13 cellular contexts compared by ENCODE assay signal in the genomic region with DNA sequence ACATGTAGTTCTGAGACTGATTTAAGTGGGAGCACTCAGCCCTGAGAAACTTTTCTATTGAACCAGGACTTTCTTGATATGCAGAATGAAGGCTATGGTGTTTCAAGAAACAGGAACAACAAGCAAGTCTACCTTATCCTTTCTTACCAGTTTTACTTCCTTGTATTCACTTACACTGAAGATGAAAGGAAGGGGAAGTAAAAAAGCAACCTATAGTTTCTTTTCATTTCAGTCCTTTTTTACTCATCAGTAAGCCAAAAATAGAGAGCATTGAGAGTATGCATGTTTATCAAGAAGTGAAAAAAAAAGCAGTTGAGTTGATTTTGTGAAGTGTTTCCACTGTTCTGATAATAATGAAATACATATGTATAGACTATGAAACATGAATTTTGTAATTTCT.
DNase-seq lines count a peak whose midpoint lies in the region; ATAC-seq and TF ChIP-seq lines count a peak whose summit lies in the region.
"Had no signal": no experiment of that assay in that cellular context is flagged by ENCODE, and none has a peak within 500 bp of the region (broad histone marks: within the 10 kb centered on the region; RNA-seq: fewer than 3 reads in every experiment).

No MANE protein-coding gene starts in this region.

- peaks cover 2% of the 10 kb centered on the region for H3K9me3 Mint-ChIP-seq in memory B cell
- H3K9me3 Mint-ChIP-seq: dendritic cell treated with granulocyte-macrophage colony-stimulating factor and Interleukin-4, amounts not matched to agents 40 ng/mL and 50 ng/mL, for 4 days; neural crest cell had no signal

- no peaks in the 10 kb centered on the region for H3K36me3 ChIP-seq in breast epithelium

- no peaks in the 10 kb centered on the region for H3K4me1 ChIP-seq in breast epithelium

- TF ChIP-seq POLR2A in breast epithelium (IDR thresholded peaks at IDR 0.05) = no peak

- no peaks in the 10 kb centered on the region for H3K36me3 Mint-ChIP-seq in memory B cell

- no peak overlapping the region for H3K4me3 ChIP-seq in breast epithelium

- H3K27ac Mint-ChIP-seq in memory B cell = peak overlapping the region; percentile 69
- H3K27ac Mint-ChIP-seq: activated T-helper 17 cell treated with anti-CD3 and anti-CD28 coated beads, Interleukin-2, amount 50 U/mL, for 72 hours; dendritic cell treated with granulocyte-macrophage colony-stimulating factor and Interleukin-4, amounts not matched to agents 40 ng/mL and 50 ng/mL, for 4 days had no signal

- no peak overlapping the region for H3K27ac ChIP-seq in breast epithelium

- DNase-seq in memory B cell (ENCODE audit: low spot score in 2 of 2) (peak in 1 of 2 donors; percentile 23), breast epithelium (ENCODE audit: low spot score in 2 of 2) (no peak), NCI-H128 (lab: John Stamatoyannopoulos, UW; ENCODE audit: unreplicated experiment) (no peak), NCI-H2171 treated with DMSO at 0.1 percent for 48 hours (lab: John Stamatoyannopoulos, UW) (no peak)
- DNase-seq in stimulated activated CD4-positive, alpha-beta T cell treated with anti-CD3 and anti-CD28 coated beads, Interleukin-2, amount 100 ng/mL, for 24 hours = no peak
- DNase-seq: DND-41; stimulated activated CD4-positive, alpha-beta T cell treated with anti-CD3 and anti-CD28 coated beads, Interleukin-4, amount 100 ng/mL, for 4 hours had no signal

- no peaks in the 10 kb centered on the region for H3K27me3 ChIP-seq in breast epithelium

- intact Hi-C loops in breast epithelium (cut with DNase I; ENCODE audit: low total_unique reads) = no loop called here

- peak overlapping the region; percentile 27 for H3K4me3 Mint-ChIP-seq in memory B cell
- H3K4me3 Mint-ChIP-seq: activated T-helper 17 cell treated with anti-CD3 and anti-CD28 coated beads, Interleukin-2, amount 50 U/mL, for 72 hours; dendritic cell treated with granulocyte-macrophage colony-stimulating factor and Interleukin-4, amounts not matched to agents 40 ng/mL and 50 ng/mL, for 4 days; neural crest cell had no signal

- ATAC-seq in GM19023 (IDR thresholded peaks at IDR 0.05; ENCODE audit: unreplicated experiment) (peak; percentile 92), HG02678 (IDR thresholded peaks at IDR 0.05; ENCODE audit: unreplicated experiment) (peak; percentile 93), HG03521 (IDR thresholded peaks at IDR 0.05; ENCODE audit: unreplicated experiment) (peak; percentile 92), memory B cell (ENCODE audit: low read depth) (peak; percentile 95)
- ATAC-seq: activated T-helper 17 cell treated with anti-CD3 and anti-CD28 coated beads, Interleukin-2, amount 50 U/mL, for 72 hours had no signal

- H3K9me3 ChIP-seq in breast epithelium = no peaks in the 10 kb centered on the region

- TF ChIP-seq CTCF in breast epithelium (IDR thresholded peaks at IDR 0.05) = no peak

- H3K4me1 Mint-ChIP-seq in memory B cell = peaks cover 22% of the 10 kb centered on the region
- H3K4me1 Mint-ChIP-seq: activated T-helper 17 cell treated with anti-CD3 and anti-CD28 coated beads, Interleukin-2, amount 50 U/mL, for 72 hours; neural crest cell had no signal

- no peaks in the 10 kb centered on the region for H3K27me3 Mint-ChIP-seq in memory B cell
- H3K27me3 Mint-ChIP-seq: activated T-helper 17 cell treated with anti-CD3 and anti-CD28 coated beads, Interleukin-2, amount 50 U/mL, for 72 hours; dendritic cell treated with granulocyte-macrophage colony-stimulating factor and Interleukin-4, amounts not matched to agents 40 ng/mL and 50 ng/mL, for 4 days had no signal
